30 cellular contexts compared by ENCODE assay signal in the genomic region with DNA sequence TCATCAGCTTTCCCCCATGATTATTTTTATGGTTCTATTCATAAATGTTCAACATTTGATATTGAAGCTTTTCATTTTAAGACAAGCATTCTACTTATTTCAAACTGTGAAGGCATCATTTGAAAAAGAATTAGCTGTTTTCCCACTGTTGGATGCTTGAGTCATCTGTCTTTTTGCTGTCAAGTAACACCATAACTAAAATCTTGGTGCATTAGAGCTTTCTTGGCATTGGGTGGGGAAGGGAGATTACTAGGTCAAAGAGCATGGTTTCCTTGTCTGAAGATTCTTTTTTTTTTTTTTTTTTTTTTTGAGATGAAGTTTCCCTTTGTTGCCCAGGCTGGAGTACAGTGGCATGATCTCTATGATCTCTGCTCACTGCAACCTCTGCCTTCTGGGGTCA.
DNase-seq lines count a peak whose midpoint lies in the region; ATAC-seq and TF ChIP-seq lines count a peak whose summit lies in the region.
"Had no signal": no experiment of that assay in that cellular context is flagged by ENCODE, and none has a peak within 500 bp of the region (broad histone marks: within the 10 kb centered on the region; RNA-seq: fewer than 3 reads in every experiment).

No MANE protein-coding gene starts in this region.

- no peak overlapping the region for H3K9ac ChIP-seq in adipocyte (ENCODE audit: low read length)
- H3K9ac ChIP-seq: neural progenitor cell had no signal

- H3K36me3 ChIP-seq in adipocyte (ENCODE audit: control insufficient read depth, insufficient read depth, low read length, severe bottlenecking) (peaks cover 8% of the 10 kb centered on the region), esophagus muscularis mucosa (peaks cover 9 to 15% (median 11%) of the 10 kb centered on the region in 4 donors)
- H3K36me3 ChIP-seq: neural progenitor cell had no signal

- no peak for ATAC-seq in GM19395 (IDR thresholded peaks at IDR 0.05; ENCODE audit: unreplicated experiment)
- ATAC-seq in activated T-cell treated with anti-CD3 and anti-CD28 coated beads, Interleukin-2, amount 50 U/mL, for 72 hours (replicated peaks in 1 of 2), result no peak
- ATAC-seq: left colon, Panc1 had no signal

- no peak for TF ChIP-seq POLR2A in esophagus muscularis mucosa (IDR thresholded peaks at IDR 0.05; ENCODE audit: low read depth)

- intact Hi-C loops in esophagus muscularis mucosa (cut with DNase I), result loop anchor here (5.0 kb wide), 1 partner anchor 55 kb away; no protein-coding TSS in a partner anchor

- H3K4me3 Mint-ChIP-seq in osteocyte (ENCODE audit: unreplicated experiment), result no peak overlapping the region
- H3K4me3 Mint-ChIP-seq in activated T-cell treated with anti-CD3 and anti-CD28 coated beads, Interleukin-2, amount 50 U/mL, for 72 hours, result no peak overlapping the region
- H3K4me3 Mint-ChIP-seq: activated naive CD8-positive, alpha-beta T cell; B cell; dendritic cell treated with granulocyte-macrophage colony-stimulating factor and Interleukin-4, amounts not matched to agents 40 ng/mL and 50 ng/mL, for 4 days; H9; memory B cell; neural progenitor cell; stimulated activated naive CD8-positive, alpha-beta T cell treated with anti-CD3 and anti-CD28 coated beads, Interleukin-15, Interleukin-2, amounts not matched to agents 100 ng/mL and 50 ng/mL, for 24 hours had no signal

- no peaks in the 10 kb centered on the region for H3K27me3 Mint-ChIP-seq in osteocyte (ENCODE audit: unreplicated experiment)
- H3K27me3 Mint-ChIP-seq in activated T-cell treated with anti-CD3 and anti-CD28 coated beads, Interleukin-2, amount 50 U/mL, for 72 hours (ENCODE audit: low read depth), result no peaks in the 10 kb centered on the region
- H3K27me3 Mint-ChIP-seq: activated naive CD8-positive, alpha-beta T cell; dendritic cell treated with granulocyte-macrophage colony-stimulating factor and Interleukin-4, amounts not matched to agents 40 ng/mL and 50 ng/mL, for 4 days had no signal

- H3K9me3 Mint-ChIP-seq in osteocyte (ENCODE audit: unreplicated experiment), result no peaks in the 10 kb centered on the region
- no peaks in the 10 kb centered on the region for H3K9me3 Mint-ChIP-seq in activated T-cell treated with anti-CD3 and anti-CD28 coated beads, Interleukin-2, amount 50 U/mL, for 72 hours
- H3K9me3 Mint-ChIP-seq: dendritic cell treated with granulocyte-macrophage colony-stimulating factor and Interleukin-4, amounts not matched to agents 40 ng/mL and 50 ng/mL, for 4 days; H9; memory B cell; neural progenitor cell; stimulated activated naive CD8-positive, alpha-beta T cell treated with anti-CD3 and anti-CD28 coated beads, Interleukin-15, Interleukin-2, amounts not matched to agents 100 ng/mL and 50 ng/mL, for 24 hours had no signal

- peak overlapping the region; percentile 85 for H3K27ac Mint-ChIP-seq in osteocyte (ENCODE audit: unreplicated experiment)
- H3K27ac Mint-ChIP-seq in activated T-cell treated with anti-CD3 and anti-CD28 coated beads, Interleukin-2, amount 50 U/mL, for 72 hours, result no peak overlapping the region
- H3K27ac Mint-ChIP-seq: activated naive CD8-positive, alpha-beta T cell; B cell; dendritic cell treated with granulocyte-macrophage colony-stimulating factor and Interleukin-4, amounts not matched to agents 40 ng/mL and 50 ng/mL, for 4 days; memory B cell; neural progenitor cell; stimulated activated naive CD8-positive, alpha-beta T cell treated with anti-CD3 and anti-CD28 coated beads, Interleukin-15, Interleukin-2, amounts not matched to agents 100 ng/mL and 50 ng/mL, for 24 hours had no signal

- H3K4me1 ChIP-seq in adipocyte (ENCODE audit: control insufficient read depth, insufficient read depth, low read length) (peaks cover 51% of the 10 kb centered on the region), esophagus muscularis mucosa (peaks cover 66 to 83% (median 74%) of the 10 kb centered on the region in 4 donors)

- TF ChIP-seq EP300 in esophagus muscularis mucosa (IDR thresholded peaks at IDR 0.05), result no peak

- H3K4me3 ChIP-seq in adipocyte (ENCODE audit: low read length) (no peak overlapping the region), esophagus muscularis mucosa (no peak overlapping the region)
- H3K4me3 ChIP-seq: neural progenitor cell, right atrium auricular region, smooth muscle cell had no signal

- no peak for TF ChIP-seq CTCF in esophagus muscularis mucosa (IDR thresholded peaks at IDR 0.05)
- no peak for TF ChIP-seq CTCF in osteocyte (IDR thresholded peaks at IDR 0.05)

- H3K4me1 Mint-ChIP-seq in osteocyte (ENCODE audit: unreplicated experiment), result peaks cover 84% of the 10 kb centered on the region
- H3K4me1 Mint-ChIP-seq in activated T-cell treated with anti-CD3 and anti-CD28 coated beads, Interleukin-2, amount 50 U/mL, for 72 hours (ENCODE audit: low read depth), result no peaks in the 10 kb centered on the region
- H3K4me1 Mint-ChIP-seq: B cell, memory B cell had no signal

- peak; percentile 30 for DNase-seq in EL
- DNase-seq in adipocyte (ENCODE audit: low read depth), result peak; percentile 17
- no peak for DNase-seq in esophagus muscularis mucosa (ENCODE audit: extremely low spot score)
- no peak for DNase-seq in osteocyte (ENCODE audit: extremely low spot score, unreplicated experiment)
- no peak for DNase-seq in C1 segment of cervical spinal cord (lab: John Stamatoyannopoulos, UW)
- DNase-seq in T-helper 2 cell, result no peak
- DNase-seq in activated T-cell treated with anti-CD3 and anti-CD28 coated beads, Interleukin-2, amount 50 U/mL, for 72 hours, result no peak
- DNase-seq: activated CD4-positive, alpha-beta T cell treated with anti-CD3 and anti-CD28 coated beads for 48 hours; activated effector memory CD4-positive, alpha-beta T cell treated with Interleukin-2 at 50 U/mL for 16 hours; caudate nucleus; H9; hypothalamus; Karpas-422; left colon; MV-4-11; NCI-H146; NCI-H345; NCI-H748 treated with DMSO at 0.1 percent for 48 hours; SHP77; stimulated activated CD4-positive, alpha-beta T cell treated with anti-CD3 and anti-CD28 coated beads, Interleukin-1b, Interleukin-23, amount 100 ng/mL, for 48 hours had no signal

- H3K27ac ChIP-seq in esophagus muscularis mucosa (replicated peaks in 1 of 4), result peak overlapping the region; percentile 81 to 87 (median 84)
- H3K27ac ChIP-seq: neural progenitor cell had no signal

- H3K9me3 ChIP-seq in adipocyte (ENCODE audit: control insufficient read depth, low read length), result no peaks in the 10 kb centered on the region
- no peaks in the 10 kb centered on the region for H3K9me3 ChIP-seq in esophagus muscularis mucosa
- H3K9me3 ChIP-seq: right atrium auricular region had no signal

- H3K27me3 ChIP-seq in adipocyte (replicated peaks; ENCODE audit: control insufficient read depth, insufficient read depth, low read length) (no peaks in the 10 kb centered on the region), esophagus muscularis mucosa (no peaks in the 10 kb centered on the region)
- H3K27me3 ChIP-seq: neural progenitor cell, right atrium auricular region had no signal

- H3K36me3 Mint-ChIP-seq in osteocyte (ENCODE audit: unreplicated experiment), result peaks cover 11% of the 10 kb centered on the region
- H3K36me3 Mint-ChIP-seq in activated T-cell treated with anti-CD3 and anti-CD28 coated beads, Interleukin-2, amount 50 U/mL, for 72 hours (ENCODE audit: insufficient read depth in 2 of 2), result no peaks in the 10 kb centered on the region
- H3K36me3 Mint-ChIP-seq: activated naive CD8-positive, alpha-beta T cell; memory B cell had no signal

Comparison
In these comparisons a context has a peak if more than half of its experiments do, and no peak if none do; other contexts are left out.
1. DNase-seq: peak in EL (single experiment) and adipocyte (single experiment); none in esophagus muscularis mucosa (single experiment), osteocyte (single experiment), C1 segment of cervical spinal cord (0 of 14), T-helper 2 cell (0 of 5) and activated T-cell treated with anti-CD3 and anti-CD28 coated beads, Interleukin-2, amount 50 U/mL, for 72 hours (0 of 2).